Comparison of ENCODE assay signal across 13 cellular contexts in the genomic region with DNA sequence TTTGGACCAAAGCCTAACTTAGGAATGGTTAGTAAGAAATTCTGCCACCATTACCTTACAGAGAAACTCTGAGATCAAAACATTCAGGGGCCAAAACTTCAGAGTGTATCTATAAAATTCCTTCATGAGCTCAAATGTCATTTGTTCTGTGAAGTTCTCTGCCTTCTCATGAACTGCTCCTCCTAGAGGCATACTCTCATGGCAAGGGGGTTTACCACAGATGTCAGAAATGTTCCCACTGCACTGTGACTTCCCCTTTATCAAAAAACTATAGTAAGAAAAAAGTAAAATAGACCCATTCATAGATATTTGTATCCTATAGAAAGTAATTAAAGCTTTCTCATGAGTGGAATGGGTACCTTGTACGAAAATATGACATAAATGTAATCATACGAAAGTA.
DNase-seq lines count a peak whose midpoint lies in the region; ATAC-seq and TF ChIP-seq lines count a peak whose summit lies in the region.
"Had no signal": no experiment of that assay in that cellular context is flagged by ENCODE, and none has a peak within 500 bp of the region (broad histone marks: within the 10 kb centered on the region; RNA-seq: fewer than 3 reads in every experiment).

No MANE protein-coding gene starts in this region.

- no peak overlapping the region for H2AFZ ChIP-seq in Loucy (ENCODE audit: low read length)

- TF ChIP-seq CTCF in GM13977 (IDR thresholded peaks at IDR 0.05; ENCODE audit: extremely low read depth, insufficient read depth, missing control alignments) (peak; percentile 17), Loucy (conservative IDR thresholded peaks at IDR 0.05; ENCODE audit: low read length) (peak; percentile 33)

- no peaks in the 10 kb centered on the region for H3K9me2 ChIP-seq in Loucy (replicated peaks; ENCODE audit: low read depth, low read length)

- H3K79me2 ChIP-seq in Loucy (ENCODE audit: insufficient read depth, low read length): no peaks in the 10 kb centered on the region

- no peaks in the 10 kb centered on the region for H3K27me3 ChIP-seq in Loucy (ENCODE audit: insufficient read depth, low read length, poor library complexity, severe bottlenecking)
- H3K27me3 ChIP-seq: SJSA1 had no signal

- H3F3A ChIP-seq in Loucy (ENCODE audit: low read depth): no peaks in the 10 kb centered on the region

- peaks cover 12% of the 10 kb centered on the region for H3K4me1 ChIP-seq in Loucy (ENCODE audit: insufficient read depth, low read length, poor library complexity, severe bottlenecking)
- H3K4me1 ChIP-seq: SJSA1 had no signal

- no peaks in the 10 kb centered on the region for H4K20me1 ChIP-seq in Loucy (ENCODE audit: insufficient read depth, low read length, poor library complexity, severe bottlenecking)

- in situ Hi-C loops in GM13977 (cut with MboI; ENCODE audit: low pct_unique_long_range_greater_than_20kb, low sequenced_read_pairs, unreplicated experiment): loop anchor here (25.0 kb wide), 1 partner anchor 214 kb away; the partner anchor contains the start of genes UGT1A4 and UGT1A5

- no peak overlapping the region for H3K4me3 Mint-ChIP-seq in memory B cell
- H3K4me3 Mint-ChIP-seq: H9 had no signal

- peak; percentile 79 for ATAC-seq in memory B cell (ENCODE audit: low read depth)
- ATAC-seq in HG02763 (IDR thresholded peaks at IDR 0.05; ENCODE audit: unreplicated experiment): no peak

- H3K4me1 Mint-ChIP-seq in memory B cell: peaks cover 15% of the 10 kb centered on the region

- H3K9me3 ChIP-seq in Loucy (ENCODE audit: insufficient read depth, low read depth, low read length): peaks cover 7% of the 10 kb centered on the region
- H3K9me3 ChIP-seq: SJSA1 had no signal

- no peaks in the 10 kb centered on the region for H3K27me3 Mint-ChIP-seq in memory B cell

- no peak overlapping the region for H3K4me3 ChIP-seq in Loucy (ENCODE audit: low read length, poor library complexity, severe bottlenecking)
- H3K4me3 ChIP-seq: SJSA1 had no signal

- peak overlapping the region; percentile 16 for H3K4me2 ChIP-seq in Loucy (ENCODE audit: low read depth, low read length, poor library complexity, severe bottlenecking)

- peaks cover 36% of the 10 kb centered on the region for H3K36me3 Mint-ChIP-seq in memory B cell

- H3K27ac Mint-ChIP-seq in memory B cell: no peak overlapping the region
- H3K27ac Mint-ChIP-seq: H9 had no signal

- no peak overlapping the region for H3K9ac ChIP-seq in Loucy (ENCODE audit: low read depth, low read length, poor library complexity, severe bottlenecking)

- DNase-seq in GM13977 (ENCODE audit: low spot score): no peak
- DNase-seq in OCI-M1 (lab: John Stamatoyannopoulos, UW): peak; percentile 15
- no peak for DNase-seq in memory B cell (ENCODE audit: low spot score in 2 of 2)
- DNase-seq in DMS 273 (lab: John Stamatoyannopoulos, UW; ENCODE audit: unreplicated experiment): no peak
- no peak for DNase-seq in NCI-H146 (lab: John Stamatoyannopoulos, UW)
- DNase-seq: DMS79 treated with DMSO at 0.1 percent for 48 hours, H9, NCI-H1105, NCI-H1694, T-helper 2 cell had no signal

- no peaks in the 10 kb centered on the region for H3K36me3 ChIP-seq in Loucy (ENCODE audit: insufficient read depth, low read length)

- peaks cover 10% of the 10 kb centered on the region for H3K9me3 Mint-ChIP-seq in memory B cell
